Comparison of ENCODE assay signal across 8 cellular contexts in the genomic region with DNA sequence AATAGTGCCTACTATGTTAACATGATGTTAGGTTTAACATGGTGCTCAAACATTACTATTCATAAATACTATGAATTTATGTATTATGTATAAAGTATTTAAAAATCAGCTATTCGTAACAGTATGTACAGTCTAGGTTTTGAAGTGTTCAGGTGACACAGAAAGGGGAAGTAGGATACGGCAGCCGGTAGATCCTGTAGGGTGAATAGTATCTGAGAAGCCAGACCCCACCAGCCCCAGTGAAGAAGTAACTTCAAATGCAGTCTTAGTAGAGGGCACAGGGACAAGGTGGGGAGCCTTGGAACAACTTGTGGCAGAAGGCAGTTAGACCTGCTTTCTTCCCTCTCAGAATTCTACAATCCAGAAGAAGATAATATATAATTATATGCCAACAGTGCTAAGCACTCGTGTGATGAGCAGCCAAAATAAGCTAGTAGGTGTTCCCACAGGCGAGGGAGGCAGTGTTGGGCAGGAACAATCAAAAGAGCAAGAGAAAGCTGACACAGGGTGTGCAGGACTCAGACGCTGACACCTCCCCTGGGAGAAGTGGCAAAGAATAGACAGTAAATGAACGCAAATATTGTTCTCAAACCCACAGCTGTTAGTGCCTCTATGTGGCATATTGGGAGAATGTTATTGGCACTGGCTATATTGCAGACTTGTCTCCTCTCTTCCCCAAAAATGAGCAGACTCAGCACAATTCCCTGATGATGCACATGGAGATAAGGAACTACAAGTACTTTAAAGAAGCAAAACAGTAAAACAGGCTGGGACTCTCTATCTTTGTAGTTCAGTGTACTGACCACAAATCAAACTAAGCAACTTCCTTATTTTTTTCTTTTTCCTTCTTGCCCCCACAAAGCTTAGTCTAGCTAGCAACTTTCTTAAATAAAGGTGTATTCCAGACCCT. TPM values are rescaled to one million over a fixed set of nuclear protein-coding genes. Genes with fewer than 3 reads are reported as not detected.
DNase-seq lines count a peak whose midpoint lies in the region; ATAC-seq and TF ChIP-seq lines count a peak whose summit lies in the region.

No MANE protein-coding gene starts in this region.

- intact Hi-C loops in dorsolateral prefrontal cortex (cut with DNase I), result loop anchor here in 1 of 2 donors (10.0 kb wide), 2 partner anchors 151 to 241 kb away; a partner anchor contains a TSS

- no peaks in the 10 kb centered on the region for H3K27me3 ChIP-seq in CD4-positive, CD25-positive, alpha-beta regulatory T cell (ENCODE audit: control insufficient read depth, insufficient read depth, low read length)
- no peaks in the 10 kb centered on the region for H3K27me3 ChIP-seq in dorsolateral prefrontal cortex

- peaks cover 32 to 56% (median 39%) of the 10 kb centered on the region in 4 donors for H3K4me1 Mint-ChIP-seq in CD4-positive, CD25-positive, alpha-beta regulatory T cell
- peaks cover 6% of the 10 kb centered on the region for H3K4me1 Mint-ChIP-seq in chondrocyte (ENCODE audit: low read depth)

- peak overlapping the region; percentile 73 for H3K27ac ChIP-seq in CD4-positive, CD25-positive, alpha-beta regulatory T cell (ENCODE audit: insufficient read depth, low read length, poor library complexity, severe bottlenecking)
- H3K27ac ChIP-seq in dorsolateral prefrontal cortex (peak overlapping the region in 54 of 59 donors; percentile 3 to 87 (median 68)), temporal lobe (ENCODE audit: low read depth, low read length) (peak overlapping the region; percentile 9)

- H3K4me3 Mint-ChIP-seq in CD4-positive, CD25-positive, alpha-beta regulatory T cell, result peak overlapping the region; percentile 73 to 85 (median 78)
- H3K4me3 Mint-ChIP-seq in chondrocyte (ENCODE audit: unreplicated experiment), result no peak overlapping the region

- peak in 1 of 3 donors; percentile 35 for DNase-seq in CD4-positive, CD25-positive, alpha-beta regulatory T cell
- peak; percentile 73 for DNase-seq in NCI-H2171 treated with DMSO at 0.1 percent for 48 hours (lab: John Stamatoyannopoulos, UW)
- peak in 3 of 10 donors; percentile 16 to 34 (median 34) for DNase-seq in dorsolateral prefrontal cortex
- no peak for DNase-seq in GOT3 (lab: John Stamatoyannopoulos, UW)
- DNase-seq in chondrocyte (ENCODE audit: low spot score), result no peak

- no peaks in the 10 kb centered on the region for H3K27me3 Mint-ChIP-seq in CD4-positive, CD25-positive, alpha-beta regulatory T cell
- no peaks in the 10 kb centered on the region for H3K27me3 Mint-ChIP-seq in chondrocyte (ENCODE audit: low read depth)

- no peak for ATAC-seq in CD4-positive, CD25-positive, alpha-beta regulatory T cell (ENCODE audit: low read depth in 2 of 2)
- ATAC-seq in GM21447 (IDR thresholded peaks at IDR 0.05; ENCODE audit: unreplicated experiment) (peak; percentile 34), HG02759 (IDR thresholded peaks at IDR 0.05; ENCODE audit: unreplicated experiment) (no peak)

- no peaks in the 10 kb centered on the region for H3K36me3 ChIP-seq in CD4-positive, CD25-positive, alpha-beta regulatory T cell (ENCODE audit: control insufficient read depth, insufficient read depth, low read length)

- H3K9me3 Mint-ChIP-seq in CD4-positive, CD25-positive, alpha-beta regulatory T cell, result no peaks in the 10 kb centered on the region
- no peaks in the 10 kb centered on the region for H3K9me3 Mint-ChIP-seq in chondrocyte (ENCODE audit: low read depth)

- H3K27ac Mint-ChIP-seq in CD4-positive, CD25-positive, alpha-beta regulatory T cell, result peak overlapping the region; percentile 81 to 98 (median 88)
- no peak overlapping the region for H3K27ac Mint-ChIP-seq in chondrocyte (ENCODE audit: unreplicated experiment)

- H3K9me3 ChIP-seq in CD4-positive, CD25-positive, alpha-beta regulatory T cell (ENCODE audit: control insufficient read depth in 2 of 2, low read length in 2 of 2), result no peaks in the 10 kb centered on the region

- peaks cover 59% of the 10 kb centered on the region for H3K4me1 ChIP-seq in CD4-positive, CD25-positive, alpha-beta regulatory T cell (ENCODE audit: control insufficient read depth, insufficient read depth, low read length, poor library complexity, severe bottlenecking)

- TF ChIP-seq CTCF in dorsolateral prefrontal cortex (IDR thresholded peaks at IDR 0.05 in 54 of 56, conservative IDR thresholded peaks at IDR 0.05 in 2 of 56; ENCODE audit: low read depth in 1 of 56, partially characterized antibody in 56 of 56), result peak in 35 of 56 donors; percentile 3 to 53 (median 29)
- no peak for TF ChIP-seq CTCF in chondrocyte (IDR thresholded peaks at IDR 0.05)

- peaks cover 3% of the 10 kb centered on the region for H3K36me3 Mint-ChIP-seq in CD4-positive, CD25-positive, alpha-beta regulatory T cell
- no peaks in the 10 kb centered on the region for H3K36me3 Mint-ChIP-seq in chondrocyte (ENCODE audit: low read depth)

- H3K4me3 ChIP-seq in CD4-positive, CD25-positive, alpha-beta regulatory T cell (ENCODE audit: low read depth, low read length), result peak overlapping the region; percentile 61
- peak overlapping the region in 18 of 59 donors; percentile 6 to 42 (median 16) for H3K4me3 ChIP-seq in dorsolateral prefrontal cortex

RNA-seq across cellular contexts. Expression of a gene that starts 4.6 kb away (rescaled TPM):
- 8.8 TPM for total RNA-seq in CD4-positive, CD25-positive, alpha-beta regulatory T cell
- 1 to 10 TPM; 1.1 to 1.6 (median 1.4) TPM for polyA plus RNA-seq in CD4-positive, CD25-positive, alpha-beta regulatory T cell
- total RNA-seq in dorsolateral prefrontal cortex (1 to 10 TPM in 116 of 120 experiments, under 1 TPM in 4; 0.69 to 9.8 (median 1.8) TPM), temporal lobe (2.7 TPM), chondrocyte (1.5 to 7.9 TPM (median 1.7 TPM) in 3 replicates)

RNA-seq across cellular contexts. Expression of a gene that starts 30.1 kb away (rescaled TPM):
- 36.0 TPM for total RNA-seq in CD4-positive, CD25-positive, alpha-beta regulatory T cell
- polyA plus RNA-seq in CD4-positive, CD25-positive, alpha-beta regulatory T cell, result 10 to 100 TPM; 22.5 to 41.8 (median 37.3) TPM
- total RNA-seq in dorsolateral prefrontal cortex (10 to 100 TPM in 105 of 120 experiments, 1 to 10 TPM in 15; 5.6 to 99.0 (median 18.4) TPM), temporal lobe (1.5 TPM), chondrocyte (10.3 to 14.2 TPM (median 13.0 TPM) in 3 replicates)

RNA-seq across cellular contexts. Expression of a gene that starts 36.4 kb away (rescaled TPM):
- 21.5 TPM for total RNA-seq in CD4-positive, CD25-positive, alpha-beta regulatory T cell
- 10 to 100 TPM; 19.8 to 25.5 (median 21.0) TPM for polyA plus RNA-seq in CD4-positive, CD25-positive, alpha-beta regulatory T cell
- total RNA-seq in dorsolateral prefrontal cortex (100 to 1,000 TPM in 42 of 120 experiments, 10 to 100 TPM in 78; 55.7 to 140 (median 94.3) TPM), temporal lobe (13.0 TPM), chondrocyte (19.3 to 28.9 TPM (median 26.2 TPM) in 3 replicates)

Comparison
In these comparisons a context has a peak if more than half of its experiments do, and no peak if none do; other contexts are left out.
1. H3K27ac ChIP-seq: peak in every context shown above with its lines; median percentile 73 in CD4-positive, CD25-positive, alpha-beta regulatory T cell; 68 in dorsolateral prefrontal cortex; 9 in temporal lobe.